In the genomic region with DNA sequence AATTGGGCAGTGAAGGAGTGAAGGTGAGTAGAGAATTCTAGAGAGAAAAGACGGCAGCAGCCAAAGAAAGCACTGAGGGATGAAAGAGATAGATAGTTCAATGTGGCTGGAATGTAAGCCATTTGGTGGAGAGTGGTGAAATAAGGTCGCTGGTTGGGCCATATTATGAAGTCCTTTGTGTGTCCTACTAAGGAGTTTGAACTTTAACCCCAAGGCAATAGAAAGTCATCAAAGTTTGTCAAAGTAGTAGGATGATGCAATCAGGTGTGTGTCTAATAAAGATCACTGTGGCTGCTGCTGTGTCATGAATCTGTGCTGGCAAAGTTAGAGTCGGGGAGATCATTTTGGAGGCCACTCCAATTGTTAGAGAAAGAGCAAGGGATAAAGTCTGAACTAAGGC, we compare ENCODE assay signal across 1 cellular context.
TF ChIP-seq lines count a peak whose summit lies in the region.

No MANE protein-coding gene starts in this region.

TF ChIP-seq in HepG2, 621 proteins besides CTCF, POLR2A, EP300 and RAD21 (continued from another document and continues in another):
- TF ChIP-seq ZBTB37 (CRISPR knock-in tag; IDR thresholded peaks at IDR 0.05), result peak; percentile 96
- TF ChIP-seq SNRNP70 (IDR thresholded peaks at IDR 0.05; ENCODE audit: low read depth, low read length), result no peak
- TF ChIP-seq NFYB (CRISPR knock-in tag; IDR thresholded peaks at IDR 0.05), result no peak
- no peak for TF ChIP-seq ZNF138 (CRISPR knock-in tag; IDR thresholded peaks at IDR 0.05; ENCODE audit: low read depth)
- no peak for TF ChIP-seq NPAS2 (CRISPR knock-in tag; IDR thresholded peaks at IDR 0.05; ENCODE audit: borderline replicate concordance)
- TF ChIP-seq, protein P1, sequence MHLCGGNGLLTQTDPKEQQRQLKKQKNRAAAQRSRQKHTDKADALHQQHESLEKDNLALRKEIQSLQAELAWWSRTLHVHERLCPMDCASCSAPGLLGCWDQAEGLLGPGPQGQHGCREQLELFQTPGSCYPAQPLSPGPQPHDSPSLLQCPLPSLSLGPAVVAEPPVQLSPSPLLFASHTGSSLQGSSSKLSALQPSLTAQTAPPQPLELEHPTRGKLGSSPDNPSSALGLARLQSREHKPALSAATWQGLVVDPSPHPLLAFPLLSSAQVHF (CRISPR knock-in tag; IDR thresholded peaks at IDR 0.05), result no peak
- no peak for TF ChIP-seq ZNF841 (CRISPR knock-in tag; IDR thresholded peaks at IDR 0.05; ENCODE audit: borderline replicate concordance)
- no peak for TF ChIP-seq AGO1 (IDR thresholded peaks at IDR 0.05; ENCODE audit: low read depth, low read length, poor library complexity, severe bottlenecking)
- TF ChIP-seq HOXA5 (CRISPR knock-in tag; IDR thresholded peaks at IDR 0.05), result 0 out of 2 replicates have a peak, but pooled peaks have one; percentile 19
- TF ChIP-seq, protein P2, sequence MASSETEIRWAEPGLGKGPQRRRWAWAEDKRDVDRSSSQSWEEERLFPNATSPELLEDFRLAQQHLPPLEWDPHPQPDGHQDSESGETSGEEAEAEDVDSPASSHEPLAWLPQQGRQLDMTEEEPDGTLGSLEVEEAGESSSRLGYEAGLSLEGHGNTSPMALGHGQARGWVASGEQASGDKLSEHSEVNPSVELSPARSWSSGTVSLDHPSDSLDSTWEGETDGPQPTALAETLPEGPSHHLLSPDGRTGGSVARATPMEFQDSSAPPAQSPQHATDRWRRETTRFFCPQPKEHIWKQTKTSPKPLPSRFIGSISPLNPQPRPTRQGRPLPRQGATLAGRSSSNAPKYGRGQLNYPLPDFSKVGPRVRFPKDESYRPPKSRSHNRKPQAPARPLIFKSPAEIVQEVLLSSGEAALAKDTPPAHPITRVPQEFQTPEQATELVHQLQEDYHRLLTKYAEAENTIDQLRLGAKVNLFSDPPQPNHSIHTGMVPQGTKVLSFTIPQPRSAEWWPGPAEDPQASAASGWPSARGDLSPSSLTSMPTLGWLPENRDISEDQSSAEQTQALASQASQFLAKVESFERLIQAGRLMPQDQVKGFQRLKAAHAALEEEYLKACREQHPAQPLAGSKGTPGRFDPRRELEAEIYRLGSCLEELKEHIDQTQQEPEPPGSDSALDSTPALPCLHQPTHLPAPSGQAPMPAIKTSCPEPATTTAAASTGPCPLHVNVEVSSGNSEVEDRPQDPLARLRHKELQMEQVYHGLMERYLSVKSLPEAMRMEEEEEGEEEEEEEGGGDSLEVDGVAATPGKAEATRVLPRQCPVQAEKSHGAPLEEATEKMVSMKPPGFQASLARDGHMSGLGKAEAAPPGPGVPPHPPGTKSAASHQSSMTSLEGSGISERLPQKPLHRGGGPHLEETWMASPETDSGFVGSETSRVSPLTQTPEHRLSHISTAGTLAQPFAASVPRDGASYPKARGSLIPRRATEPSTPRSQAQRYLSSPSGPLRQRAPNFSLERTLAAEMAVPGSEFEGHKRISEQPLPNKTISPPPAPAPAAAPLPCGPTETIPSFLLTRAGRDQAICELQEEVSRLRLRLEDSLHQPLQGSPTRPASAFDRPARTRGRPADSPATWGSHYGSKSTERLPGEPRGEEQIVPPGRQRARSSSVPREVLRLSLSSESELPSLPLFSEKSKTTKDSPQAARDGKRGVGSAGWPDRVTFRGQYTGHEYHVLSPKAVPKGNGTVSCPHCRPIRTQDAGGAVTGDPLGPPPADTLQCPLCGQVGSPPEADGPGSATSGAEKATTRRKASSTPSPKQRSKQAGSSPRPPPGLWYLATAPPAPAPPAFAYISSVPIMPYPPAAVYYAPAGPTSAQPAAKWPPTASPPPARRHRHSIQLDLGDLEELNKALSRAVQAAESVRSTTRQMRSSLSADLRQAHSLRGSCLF (CRISPR knock-in tag; IDR thresholded peaks at IDR 0.05; ENCODE audit: borderline replicate concordance), result no peak
- no peak for TF ChIP-seq ZNF660 (CRISPR knock-in tag; IDR thresholded peaks at IDR 0.05; ENCODE audit: borderline replicate concordance, low read depth)
- no peak for TF ChIP-seq GATA4 (IDR thresholded peaks at IDR 0.05; ENCODE audit: borderline replicate concordance, low read depth)
- no peak for TF ChIP-seq CC2D1A (CRISPR knock-in tag; IDR thresholded peaks at IDR 0.05)
- TF ChIP-seq ZNF605 (CRISPR knock-in tag; IDR thresholded peaks at IDR 0.05), result no peak
- TF ChIP-seq, protein P3, sequence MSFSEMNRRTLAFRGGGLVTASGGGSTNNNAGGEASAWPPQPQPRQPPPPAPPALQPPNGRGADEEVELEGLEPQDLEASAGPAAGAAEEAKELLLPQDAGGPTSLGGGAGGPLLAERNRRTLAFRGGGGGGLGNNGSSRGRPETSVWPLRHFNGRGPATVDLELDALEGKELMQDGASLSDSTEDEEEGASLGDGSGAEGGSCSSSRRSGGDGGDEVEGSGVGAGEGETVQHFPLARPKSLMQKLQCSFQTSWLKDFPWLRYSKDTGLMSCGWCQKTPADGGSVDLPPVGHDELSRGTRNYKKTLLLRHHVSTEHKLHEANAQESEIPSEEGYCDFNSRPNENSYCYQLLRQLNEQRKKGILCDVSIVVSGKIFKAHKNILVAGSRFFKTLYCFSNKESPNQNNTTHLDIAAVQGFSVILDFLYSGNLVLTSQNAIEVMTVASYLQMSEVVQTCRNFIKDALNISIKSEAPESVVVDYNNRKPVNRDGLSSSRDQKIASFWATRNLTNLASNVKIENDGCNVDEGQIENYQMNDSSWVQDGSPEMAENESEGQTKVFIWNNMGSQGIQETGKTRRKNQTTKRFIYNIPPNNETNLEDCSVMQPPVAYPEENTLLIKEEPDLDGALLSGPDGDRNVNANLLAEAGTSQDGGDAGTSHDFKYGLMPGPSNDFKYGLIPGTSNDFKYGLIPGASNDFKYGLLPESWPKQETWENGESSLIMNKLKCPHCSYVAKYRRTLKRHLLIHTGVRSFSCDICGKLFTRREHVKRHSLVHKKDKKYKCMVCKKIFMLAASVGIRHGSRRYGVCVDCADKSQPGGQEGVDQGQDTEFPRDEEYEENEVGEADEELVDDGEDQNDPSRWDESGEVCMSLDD (CRISPR knock-in tag; IDR thresholded peaks at IDR 0.05; ENCODE audit: borderline replicate concordance), result no peak
- no peak for TF ChIP-seq STAT5B (CRISPR knock-in tag; IDR thresholded peaks at IDR 0.05)
- TF ChIP-seq, protein P4, sequence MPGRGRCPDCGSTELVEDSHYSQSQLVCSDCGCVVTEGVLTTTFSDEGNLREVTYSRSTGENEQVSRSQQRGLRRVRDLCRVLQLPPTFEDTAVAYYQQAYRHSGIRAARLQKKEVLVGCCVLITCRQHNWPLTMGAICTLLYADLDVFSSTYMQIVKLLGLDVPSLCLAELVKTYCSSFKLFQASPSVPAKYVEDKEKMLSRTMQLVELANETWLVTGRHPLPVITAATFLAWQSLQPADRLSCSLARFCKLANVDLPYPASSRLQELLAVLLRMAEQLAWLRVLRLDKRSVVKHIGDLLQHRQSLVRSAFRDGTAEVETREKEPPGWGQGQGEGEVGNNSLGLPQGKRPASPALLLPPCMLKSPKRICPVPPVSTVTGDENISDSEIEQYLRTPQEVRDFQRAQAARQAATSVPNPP (CRISPR knock-in tag; IDR thresholded peaks at IDR 0.05), result no peak
- no peak for TF ChIP-seq SYNCRIP (IDR thresholded peaks at IDR 0.05; ENCODE audit: insufficient read depth, low read depth, low read length)
- TF ChIP-seq ARNTL (CRISPR knock-in tag; IDR thresholded peaks at IDR 0.05), result no peak
- no peak for TF ChIP-seq ZBTB14 (CRISPR knock-in tag; IDR thresholded peaks at IDR 0.05)
- no peak for TF ChIP-seq ZNF260 (CRISPR knock-in tag; IDR thresholded peaks at IDR 0.05; ENCODE audit: borderline replicate concordance, low read depth)
- TF ChIP-seq SSRP1 (CRISPR knock-in tag; IDR thresholded peaks at IDR 0.05), result no peak
- 0 out of 2 replicates have a peak, but pooled peaks have one; percentile 56 for TF ChIP-seq MIER3 (CRISPR knock-in tag; IDR thresholded peaks at IDR 0.05; ENCODE audit: borderline replicate concordance)
- 0 out of 2 replicates have a peak, but pooled peaks have one; percentile 14 for TF ChIP-seq JUND (CRISPR knock-in tag; IDR thresholded peaks at IDR 0.05)
- TF ChIP-seq MAX (IDR thresholded peaks at IDR 0.05), result no peak
- TF ChIP-seq NKX3-1 (CRISPR knock-in tag; IDR thresholded peaks at IDR 0.05), result 0 out of 2 replicates have a peak, but pooled peaks have one; percentile 17
- TF ChIP-seq, protein P5, sequence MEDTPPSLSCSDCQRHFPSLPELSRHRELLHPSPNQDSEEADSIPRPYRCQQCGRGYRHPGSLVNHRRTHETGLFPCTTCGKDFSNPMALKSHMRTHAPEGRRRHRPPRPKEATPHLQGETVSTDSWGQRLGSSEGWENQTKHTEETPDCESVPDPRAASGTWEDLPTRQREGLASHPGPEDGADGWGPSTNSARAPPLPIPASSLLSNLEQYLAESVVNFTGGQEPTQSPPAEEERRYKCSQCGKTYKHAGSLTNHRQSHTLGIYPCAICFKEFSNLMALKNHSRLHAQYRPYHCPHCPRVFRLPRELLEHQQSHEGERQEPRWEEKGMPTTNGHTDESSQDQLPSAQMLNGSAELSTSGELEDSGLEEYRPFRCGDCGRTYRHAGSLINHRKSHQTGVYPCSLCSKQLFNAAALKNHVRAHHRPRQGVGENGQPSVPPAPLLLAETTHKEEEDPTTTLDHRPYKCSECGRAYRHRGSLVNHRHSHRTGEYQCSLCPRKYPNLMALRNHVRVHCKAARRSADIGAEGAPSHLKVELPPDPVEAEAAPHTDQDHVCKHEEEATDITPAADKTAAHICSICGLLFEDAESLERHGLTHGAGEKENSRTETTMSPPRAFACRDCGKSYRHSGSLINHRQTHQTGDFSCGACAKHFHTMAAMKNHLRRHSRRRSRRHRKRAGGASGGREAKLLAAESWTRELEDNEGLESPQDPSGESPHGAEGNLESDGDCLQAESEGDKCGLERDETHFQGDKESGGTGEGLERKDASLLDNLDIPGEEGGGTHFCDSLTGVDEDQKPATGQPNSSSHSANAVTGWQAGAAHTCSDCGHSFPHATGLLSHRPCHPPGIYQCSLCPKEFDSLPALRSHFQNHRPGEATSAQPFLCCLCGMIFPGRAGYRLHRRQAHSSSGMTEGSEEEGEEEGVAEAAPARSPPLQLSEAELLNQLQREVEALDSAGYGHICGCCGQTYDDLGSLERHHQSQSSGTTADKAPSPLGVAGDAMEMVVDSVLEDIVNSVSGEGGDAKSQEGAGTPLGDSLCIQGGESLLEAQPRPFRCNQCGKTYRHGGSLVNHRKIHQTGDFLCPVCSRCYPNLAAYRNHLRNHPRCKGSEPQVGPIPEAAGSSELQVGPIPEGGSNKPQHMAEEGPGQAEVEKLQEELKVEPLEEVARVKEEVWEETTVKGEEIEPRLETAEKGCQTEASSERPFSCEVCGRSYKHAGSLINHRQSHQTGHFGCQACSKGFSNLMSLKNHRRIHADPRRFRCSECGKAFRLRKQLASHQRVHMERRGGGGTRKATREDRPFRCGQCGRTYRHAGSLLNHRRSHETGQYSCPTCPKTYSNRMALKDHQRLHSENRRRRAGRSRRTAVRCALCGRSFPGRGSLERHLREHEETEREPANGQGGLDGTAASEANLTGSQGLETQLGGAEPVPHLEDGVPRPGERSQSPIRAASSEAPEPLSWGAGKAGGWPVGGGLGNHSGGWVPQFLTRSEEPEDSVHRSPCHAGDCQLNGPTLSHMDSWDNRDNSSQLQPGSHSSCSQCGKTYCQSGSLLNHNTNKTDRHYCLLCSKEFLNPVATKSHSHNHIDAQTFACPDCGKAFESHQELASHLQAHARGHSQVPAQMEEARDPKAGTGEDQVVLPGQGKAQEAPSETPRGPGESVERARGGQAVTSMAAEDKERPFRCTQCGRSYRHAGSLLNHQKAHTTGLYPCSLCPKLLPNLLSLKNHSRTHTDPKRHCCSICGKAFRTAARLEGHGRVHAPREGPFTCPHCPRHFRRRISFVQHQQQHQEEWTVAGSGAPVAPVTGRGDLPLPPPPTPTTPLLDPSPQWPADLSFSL (CRISPR knock-in tag; IDR thresholded peaks at IDR 0.05), result peak; percentile 77; the same call in 1 of the 2 replicates
- TF ChIP-seq SP140L (CRISPR knock-in tag; IDR thresholded peaks at IDR 0.05; ENCODE audit: borderline replicate concordance), result no peak
- no peak for TF ChIP-seq BRCA1 (CRISPR knock-in tag; IDR thresholded peaks at IDR 0.05)
- no peak for TF ChIP-seq ZNF34 (CRISPR knock-in tag; IDR thresholded peaks at IDR 0.05; ENCODE audit: borderline replicate concordance)
- TF ChIP-seq SIN3A (IDR thresholded peaks at IDR 0.05; ENCODE audit: borderline replicate concordance, low read depth, low read length), result no peak
- no peak for TF ChIP-seq ZNF282 (IDR thresholded peaks at IDR 0.05; ENCODE audit: partially characterized antibody)
- no peak; the same call in 1 of the 2 replicates for TF ChIP-seq DPF2 (CRISPR knock-in tag; IDR thresholded peaks at IDR 0.05; ENCODE audit: borderline replicate concordance, low read depth)
- TF ChIP-seq SRSF1 (optimal IDR thresholded peaks at IDR 0.05; ENCODE audit: low read depth, low read length), result no peak
- TF ChIP-seq RBM39 (IDR thresholded peaks at IDR 0.05; ENCODE audit: low read depth, low read length, poor library complexity, severe bottlenecking), result no peak
- TF ChIP-seq ZNF569 (CRISPR knock-in tag; IDR thresholded peaks at IDR 0.05; ENCODE audit: borderline replicate concordance), result no peak
- 0 out of 2 replicates have a peak, but pooled peaks have one; percentile 40 for TF ChIP-seq ZFP36L1 (CRISPR knock-in tag; IDR thresholded peaks at IDR 0.05)
